In genomic region chr11:77079666-77080065, GRCh38 we compare ENCODE assay signal across 34 cellular contexts. TPM values are rescaled to one million over a fixed set of nuclear protein-coding genes. Genes with fewer than 3 reads are reported as not detected.
"Had no signal": no experiment of that assay in that cellular context is flagged by ENCODE, and none has a peak within 500 bp of the region (broad histone marks: within the 10 kb centered on the region; RNA-seq: fewer than 3 reads in every experiment).

No MANE protein-coding gene starts in this region.

- H3K4me3 Mint-ChIP-seq: activated CD4-positive, alpha-beta T cell treated with anti-CD3 and anti-CD28 coated beads, Interleukin-2, amount 10 ng/mL, durations not matched to agents 24 days and 14 days; activated CD8-positive, alpha-beta T cell treated with anti-CD3 and anti-CD28 coated beads for 36 hours; activated naive CD4-positive, alpha-beta T cell treated with anti-CD3 and anti-CD28 coated beads, Interleukin-2, amount 50 U/mL, for 24 hours; activated T-cell treated with anti-CD3 and anti-CD28 coated beads, Interleukin-2, amount 50 U/mL, for 72 hours; activated T-helper 17 cell treated with anti-CD3 and anti-CD28 coated beads, Interleukin-2, amount 50 U/mL, for 72 hours; brain; T-helper 1 cell treated with Interleukin-12 subunit alpha and Interleukin-12 subunit beta and Interleukin-4 antibody, amounts not matched to agents 30 μg/mL and 1 μg/mL, for 36 hours; T-helper 2 cell treated with Interferon-gamma antibody and Interleukin-4, amounts not matched to agents 5 μg/mL and 100 μg/mL, for 36 hours had no signal

- FAIRE-seq: bronchial epithelial cell, TTC549 had no signal

- H3K27me3 ChIP-seq: Peyer's patch, SJSA1 had no signal

- H3K27ac ChIP-seq: Peyer's patch, SJSA1 had no signal

- H3K4me1 Mint-ChIP-seq: activated T-helper 17 cell treated with anti-CD3 and anti-CD28 coated beads, Interleukin-2, amount 50 U/mL, for 72 hours had no signal

- H3K4me3 ChIP-seq: Peyer's patch, SJSA1 had no signal

- H3K9me3 Mint-ChIP-seq: activated naive CD4-positive, alpha-beta T cell treated with anti-CD3 and anti-CD28 coated beads, Interleukin-2, amount 50 U/mL, for 24 hours; activated T-helper 17 cell treated with anti-CD3 and anti-CD28 coated beads, Interleukin-2, amount 50 U/mL, for 72 hours; T-helper 1 cell treated with Interleukin-12 subunit alpha and Interleukin-12 subunit beta and Interleukin-4 antibody, amounts not matched to agents 30 μg/mL and 1 μg/mL, for 36 hours had no signal

- ATAC-seq: activated CD8-positive, alpha-beta T cell treated with anti-CD3 and anti-CD28 coated beads for 36 hours; activated T-cell treated with anti-CD3 and anti-CD28 coated beads, Interleukin-2, amount 50 U/mL, for 72 hours; activated T-helper 17 cell treated with anti-CD3 and anti-CD28 coated beads, Interleukin-2, amount 50 U/mL, for 72 hours; PC-3 had no signal

- H3K9ac ChIP-seq: SK-N-SH had no signal

- H3K27ac Mint-ChIP-seq: activated CD4-positive, alpha-beta T cell treated with anti-CD3 and anti-CD28 coated beads, Interleukin-2, amount 10 ng/mL, durations not matched to agents 24 days and 14 days; activated CD8-positive, alpha-beta T cell treated with anti-CD3 and anti-CD28 coated beads for 36 hours; activated naive CD4-positive, alpha-beta T cell treated with anti-CD3 and anti-CD28 coated beads, Interleukin-2, amount 50 U/mL, for 24 hours; activated T-cell treated with anti-CD3 and anti-CD28 coated beads, Interleukin-2, amount 50 U/mL, for 72 hours; activated T-helper 17 cell treated with anti-CD3 and anti-CD28 coated beads, Interleukin-2, amount 50 U/mL, for 72 hours; brain; T-helper 1 cell treated with Interleukin-12 subunit alpha and Interleukin-12 subunit beta and Interleukin-4 antibody, amounts not matched to agents 30 μg/mL and 1 μg/mL, for 36 hours; T-helper 2 cell treated with Interferon-gamma antibody and Interleukin-4, amounts not matched to agents 5 μg/mL and 100 μg/mL, for 36 hours had no signal

- H3K36me3 ChIP-seq: SJSA1 had no signal

- H3K4me2 ChIP-seq: SK-N-SH had no signal

- DNase-seq: activated CD4-positive, alpha-beta T cell treated with anti-CD3 and anti-CD28 coated beads, Interleukin-2, amount 10 ng/mL, durations not matched to agents 24 days and 14 days; activated CD4-positive, alpha-beta T cell treated with anti-CD3 and anti-CD28 coated beads, Interleukin-2, amount 50 U/mL, for 4 hours; activated CD8-positive, alpha-beta T cell treated with anti-CD3 and anti-CD28 coated beads for 36 hours; activated naive CD4-positive, alpha-beta T cell; activated T-cell treated with anti-CD3 and anti-CD28 coated beads, Interleukin-2, amount 50 U/mL, for 72 hours; anterior cingulate cortex; caudate nucleus; cerebellar nuclear complex; KG1; NCI-H1092; NCI-H1417; NCI-H146; NCI-H1930; NCI-H2081 treated with DMSO at 0.1 percent for 48 hours; NCI-H345; NCI-H524 treated with DMSO at 0.1 percent for 48 hours; NK-92 treated with Interleukin-12 subunit alpha and Interleukin-12 subunit beta, amount 100 ng/mL, for 24 hours; PC-3; RPMI8226; SHP77 treated with DMSO at 0.1 percent for 48 hours; SK-N-SH had no signal

- H3K27me3 Mint-ChIP-seq: activated CD8-positive, alpha-beta T cell treated with anti-CD3 and anti-CD28 coated beads for 36 hours; activated naive CD4-positive, alpha-beta T cell treated with anti-CD3 and anti-CD28 coated beads, Interleukin-2, amount 50 U/mL, for 24 hours; activated T-helper 17 cell treated with anti-CD3 and anti-CD28 coated beads, Interleukin-2, amount 50 U/mL, for 72 hours; brain had no signal

- H3K9me3 ChIP-seq: Peyer's patch, SJSA1, SK-N-SH had no signal

- H3K9me2 ChIP-seq: SK-N-SH had no signal

RNA-seq across cellular contexts. Expression of gene OMP, which starts 23.0 kb away (rescaled TPM):
- total RNA-seq: activated CD4-positive, alpha-beta T cell treated with anti-CD3 and anti-CD28 coated beads, Interleukin-2, amount 10 ng/mL, durations not matched to agents 24 days and 14 days; activated CD8-positive, alpha-beta memory T cell treated with anti-CD3 and anti-CD28 coated beads for 36 hours; activated CD8-positive, alpha-beta T cell treated with anti-CD3 and anti-CD28 coated beads for 36 hours; activated T-cell treated with anti-CD3 and anti-CD28 coated beads, Interleukin-2, amount 50 U/mL, for 72 hours; activated T-helper 17 cell treated with anti-CD3 and anti-CD28 coated beads, Interleukin-2, amount 50 U/mL, for 72 hours; bronchial epithelial cell; M059J; NCI-H460; PC-3; SJSA1 had no signal

RNA-seq across cellular contexts. Expression of gene B3GNT6, which starts 45.5 kb away (rescaled TPM):
- total RNA-seq: activated CD4-positive, alpha-beta T cell treated with anti-CD3 and anti-CD28 coated beads, Interleukin-2, amount 10 ng/mL, durations not matched to agents 24 days and 14 days; activated CD8-positive, alpha-beta memory T cell treated with anti-CD3 and anti-CD28 coated beads for 36 hours; activated CD8-positive, alpha-beta T cell treated with anti-CD3 and anti-CD28 coated beads for 36 hours; activated T-cell treated with anti-CD3 and anti-CD28 coated beads, Interleukin-2, amount 50 U/mL, for 72 hours; activated T-helper 17 cell treated with anti-CD3 and anti-CD28 coated beads, Interleukin-2, amount 50 U/mL, for 72 hours; LHCN-M2; M059J; NCI-H460 had no signal
- polyA plus RNA-seq: SK-N-SH had no signal

RNA-seq across cellular contexts. Expression of gene MYO7A, which starts 48.4 kb away (rescaled TPM):
- total RNA-seq: M059J, SJSA1 had no signal
